Comparison of ENCODE assay signal across 16 cellular contexts in the genomic region with DNA sequence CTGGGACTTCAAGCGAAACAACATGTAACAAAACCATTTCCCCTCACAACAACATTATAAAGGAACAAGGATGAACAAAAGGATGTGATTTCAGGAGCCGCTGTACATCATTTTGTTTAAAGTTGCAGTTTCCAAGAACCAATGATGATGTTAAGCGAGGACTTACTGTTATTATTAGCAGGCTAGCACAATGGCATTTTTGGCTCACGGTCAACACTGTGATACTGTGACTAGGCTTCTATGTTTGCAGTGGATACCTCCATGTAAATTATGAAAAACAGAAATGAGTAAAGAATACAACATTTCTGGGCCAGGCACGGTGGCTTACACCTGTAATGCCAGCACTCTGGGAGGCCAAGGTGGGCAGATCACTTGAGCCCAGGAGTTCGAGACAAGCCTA.
DNase-seq lines count a peak whose midpoint lies in the region; ATAC-seq and TF ChIP-seq lines count a peak whose summit lies in the region.
"Had no signal": no experiment of that assay in that cellular context is flagged by ENCODE, and none has a peak within 500 bp of the region (broad histone marks: within the 10 kb centered on the region; RNA-seq: fewer than 3 reads in every experiment).

No MANE protein-coding gene starts in this region.

- WGBS in heart left ventricle, 4 donors = 63 to 68% (median 67%) methylated on average over 6 of the region's 6 CpGs
- WGBS in right cardiac atrium = 77% methylated on average over 6 of the region's 6 CpGs
- WGBS in heart right ventricle, 2 donors = 61 to 71% methylated on average over 6 of the region's 6 CpGs
- 63 to 69% (median 64%) methylated on average over 6 of the region's 6 CpGs for WGBS in psoas muscle, 3 donors

- no peak for TF ChIP-seq CTCF in heart left ventricle (IDR thresholded peaks at IDR 0.05)
- no peak for TF ChIP-seq CTCF in heart right ventricle (IDR thresholded peaks at IDR 0.05)
- TF ChIP-seq CTCF in psoas muscle (IDR thresholded peaks at IDR 0.05) = no peak
- no peak for TF ChIP-seq CTCF in WTC11 (IDR thresholded peaks at IDR 0.05)

- H3K4me3 ChIP-seq in heart left ventricle = no peak overlapping the region
- no peak overlapping the region for H3K4me3 ChIP-seq in right cardiac atrium (ENCODE audit: low read length)
- H3K4me3 ChIP-seq in heart right ventricle = no peak overlapping the region
- no peak overlapping the region for H3K4me3 ChIP-seq in psoas muscle
- H3K4me3 ChIP-seq: K562 had no signal

- peak; percentile 60 to 78 (median 66) for ATAC-seq in heart left ventricle
- no peak for ATAC-seq in right cardiac atrium
- ATAC-seq in heart right ventricle = peak; percentile 43 to 88 (median 66)
- peak; percentile 53 to 76 (median 64) for ATAC-seq in psoas muscle
- no peak for ATAC-seq in WTC11
- no peak for ATAC-seq in HG02571 (IDR thresholded peaks at IDR 0.05; ENCODE audit: unreplicated experiment)
- ATAC-seq: K562 had no signal

- POLR2A ChIA-PET in WTC11 (lab: Charles Lee) = no interaction called here

- no peaks in the 10 kb centered on the region for H3K27me3 Mint-ChIP-seq in WTC11 (ENCODE audit: low read depth)
- H3K27me3 Mint-ChIP-seq: CD4-positive, alpha-beta memory T cell had no signal

- H3K27ac Mint-ChIP-seq in WTC11 = no peak overlapping the region
- H3K27ac Mint-ChIP-seq: CD4-positive, alpha-beta memory T cell; HFFc6 had no signal

- DNase-seq in heart left ventricle = peak in 4 of 5 donors; percentile 40 to 53 (median 43)
- no peak for DNase-seq in right cardiac atrium
- peak in 1 of 2 donors; percentile 55 for DNase-seq in heart right ventricle
- DNase-seq in psoas muscle = no peak
- no peak for DNase-seq in WTC11 (ENCODE audit: low spot score)
- no peak for DNase-seq in stimulated activated CD4-positive, alpha-beta T cell treated with anti-CD3 and anti-CD28 coated beads, Interleukin-2, amount 100 ng/mL, for 48 hours
- DNase-seq: BE2C; CD4-positive, alpha-beta memory T cell; DND-41; GDM1; HCEC 1CT; HFFc6 had no signal

- peaks cover 26% of the 10 kb centered on the region for H3K4me1 Mint-ChIP-seq in WTC11

- intact Hi-C loops in heart left ventricle (cut with DNase I) (loop anchor here in 1 of 10 donors (10.0 kb wide), 1 partner anchor 54 kb away; no protein-coding TSS in a partner anchor), right cardiac atrium (cut with DNase I) (loop anchor here in 1 of 4 donors (10.0 kb wide), 1 partner anchor 54 kb away; no protein-coding TSS in a partner anchor), heart right ventricle (cut with DNase I) (no loop called here), psoas muscle (cut with DNase I) (no loop called here)

- CTCF ChIA-PET in WTC11 (lab: Charles Lee) = no interaction called here

- H3K9me3 ChIP-seq in heart left ventricle (no peaks in the 10 kb centered on the region), right cardiac atrium (ENCODE audit: control insufficient read depth, low read length) (no peaks in the 10 kb centered on the region), heart right ventricle (no peaks in the 10 kb centered on the region), psoas muscle (no peaks in the 10 kb centered on the region)
- H3K9me3 ChIP-seq: BE2C had no signal

- H3K27me3 ChIP-seq in heart left ventricle (no peaks in the 10 kb centered on the region), right cardiac atrium (ENCODE audit: control insufficient read depth, insufficient read depth) (no peaks in the 10 kb centered on the region), heart right ventricle (no peaks in the 10 kb centered on the region), psoas muscle (ENCODE audit: insufficient read depth in 3 of 3, low read length in 2 of 3) (no peaks in the 10 kb centered on the region)
- H3K27me3 ChIP-seq: BE2C had no signal

- H3K27ac ChIP-seq in heart left ventricle (peak overlapping the region in 4 of 12 donors; percentile 24 to 61 (median 39)), right cardiac atrium (ENCODE audit: low read length) (no peak overlapping the region), heart right ventricle (peak overlapping the region in 3 of 10 donors; percentile 3 to 40 (median 34)), psoas muscle (no peak overlapping the region)
- H3K27ac ChIP-seq: C4-2B, HL-60 had no signal

- H3K36me3 ChIP-seq in heart left ventricle (no peaks in the 10 kb centered on the region), heart right ventricle (no peaks in the 10 kb centered on the region), psoas muscle (ENCODE audit: insufficient read depth in 1 of 2, low read depth in 1 of 2) (no peaks in the 10 kb centered on the region)
- H3K36me3 ChIP-seq: BE2C had no signal

- no peak for TF ChIP-seq POLR2A in heart left ventricle (IDR thresholded peaks at IDR 0.05)

- H3K4me3 Mint-ChIP-seq in WTC11 = no peak overlapping the region
- H3K4me3 Mint-ChIP-seq: CD4-positive, alpha-beta memory T cell; HFFc6 had no signal

- H3K36me3 Mint-ChIP-seq in WTC11 = no peaks in the 10 kb centered on the region

- no peaks in the 10 kb centered on the region for H3K9me3 Mint-ChIP-seq in WTC11
- H3K9me3 Mint-ChIP-seq: CD4-positive, alpha-beta memory T cell; HFFc6 had no signal

- H3K4me1 ChIP-seq in heart left ventricle (peaks cover 0 to 31% (median 14%) of the 10 kb centered on the region in 12 donors), right cardiac atrium (ENCODE audit: control insufficient read depth, insufficient read depth, low read length) (peaks cover 13% of the 10 kb centered on the region), heart right ventricle (peaks cover 0 to 43% (median 19%) of the 10 kb centered on the region in 9 donors), psoas muscle (peaks cover 26% of the 10 kb centered on the region)
- H3K4me1 ChIP-seq: BE2C had no signal

TF ChIP-seq in WTC11, 78 proteins besides CTCF, POLR2A, EP300 and RAD21:
- TF ChIP-seq, protein P1, sequence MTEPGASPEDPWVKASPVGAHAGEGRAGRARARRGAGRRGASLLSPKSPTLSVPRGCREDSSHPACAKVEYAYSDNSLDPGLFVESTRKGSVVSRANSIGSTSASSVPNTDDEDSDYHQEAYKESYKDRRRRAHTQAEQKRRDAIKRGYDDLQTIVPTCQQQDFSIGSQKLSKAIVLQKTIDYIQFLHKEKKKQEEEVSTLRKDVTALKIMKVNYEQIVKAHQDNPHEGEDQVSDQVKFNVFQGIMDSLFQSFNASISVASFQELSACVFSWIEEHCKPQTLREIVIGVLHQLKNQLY (CRISPR knock-in tag; IDR thresholded peaks at IDR 0.05) = no peak
- no peak for TF ChIP-seq TEAD1 (CRISPR knock-in tag; IDR thresholded peaks at IDR 0.05)
- TF ChIP-seq, protein P2, sequence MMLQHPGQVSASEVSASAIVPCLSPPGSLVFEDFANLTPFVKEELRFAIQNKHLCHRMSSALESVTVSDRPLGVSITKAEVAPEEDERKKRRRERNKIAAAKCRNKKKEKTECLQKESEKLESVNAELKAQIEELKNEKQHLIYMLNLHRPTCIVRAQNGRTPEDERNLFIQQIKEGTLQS (CRISPR knock-in tag; conservative IDR thresholded peaks at IDR 0.05) = no peak
- TF ChIP-seq, protein P3, sequence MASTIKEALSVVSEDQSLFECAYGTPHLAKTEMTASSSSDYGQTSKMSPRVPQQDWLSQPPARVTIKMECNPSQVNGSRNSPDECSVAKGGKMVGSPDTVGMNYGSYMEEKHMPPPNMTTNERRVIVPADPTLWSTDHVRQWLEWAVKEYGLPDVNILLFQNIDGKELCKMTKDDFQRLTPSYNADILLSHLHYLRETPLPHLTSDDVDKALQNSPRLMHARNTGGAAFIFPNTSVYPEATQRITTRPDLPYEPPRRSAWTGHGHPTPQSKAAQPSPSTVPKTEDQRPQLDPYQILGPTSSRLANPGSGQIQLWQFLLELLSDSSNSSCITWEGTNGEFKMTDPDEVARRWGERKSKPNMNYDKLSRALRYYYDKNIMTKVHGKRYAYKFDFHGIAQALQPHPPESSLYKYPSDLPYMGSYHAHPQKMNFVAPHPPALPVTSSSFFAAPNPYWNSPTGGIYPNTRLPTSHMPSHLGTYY (CRISPR knock-in tag; IDR thresholded peaks at IDR 0.05) = no peak
- no peak for TF ChIP-seq ATF1 (CRISPR knock-in tag; IDR thresholded peaks at IDR 0.05)
- TF ChIP-seq, protein P4, sequence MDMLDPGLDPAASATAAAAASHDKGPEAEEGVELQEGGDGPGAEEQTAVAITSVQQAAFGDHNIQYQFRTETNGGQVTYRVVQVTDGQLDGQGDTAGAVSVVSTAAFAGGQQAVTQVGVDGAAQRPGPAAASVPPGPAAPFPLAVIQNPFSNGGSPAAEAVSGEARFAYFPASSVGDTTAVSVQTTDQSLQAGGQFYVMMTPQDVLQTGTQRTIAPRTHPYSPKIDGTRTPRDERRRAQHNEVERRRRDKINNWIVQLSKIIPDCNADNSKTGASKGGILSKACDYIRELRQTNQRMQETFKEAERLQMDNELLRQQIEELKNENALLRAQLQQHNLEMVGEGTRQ (CRISPR knock-in tag; IDR thresholded peaks at IDR 0.05) = no peak
- TF ChIP-seq ZNF396 (CRISPR knock-in tag; IDR thresholded peaks at IDR 0.05; ENCODE audit: borderline replicate concordance) = no peak
- no peak for TF ChIP-seq RELA (CRISPR knock-in tag; IDR thresholded peaks at IDR 0.05; ENCODE audit: borderline replicate concordance)
- TF ChIP-seq CREM (CRISPR knock-in tag; IDR thresholded peaks at IDR 0.05) = no peak
- TF ChIP-seq, protein P5, sequence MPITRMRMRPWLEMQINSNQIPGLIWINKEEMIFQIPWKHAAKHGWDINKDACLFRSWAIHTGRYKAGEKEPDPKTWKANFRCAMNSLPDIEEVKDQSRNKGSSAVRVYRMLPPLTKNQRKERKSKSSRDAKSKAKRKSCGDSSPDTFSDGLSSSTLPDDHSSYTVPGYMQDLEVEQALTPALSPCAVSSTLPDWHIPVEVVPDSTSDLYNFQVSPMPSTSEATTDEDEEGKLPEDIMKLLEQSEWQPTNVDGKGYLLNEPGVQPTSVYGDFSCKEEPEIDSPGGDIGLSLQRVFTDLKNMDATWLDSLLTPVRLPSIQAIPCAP (CRISPR knock-in tag; IDR thresholded peaks at IDR 0.05) = no peak
- no peak for TF ChIP-seq OVOL2 (CRISPR knock-in tag; IDR thresholded peaks at IDR 0.05; ENCODE audit: borderline replicate concordance)

Comparison
In these comparisons a context has a peak if more than half of its experiments do, and no peak if none do; other contexts are left out.
1. ATAC-seq: peak in heart left ventricle (4 of 4), heart right ventricle (8 of 8) and psoas muscle (4 of 4); none in right cardiac atrium (0 of 2), WTC11 (single experiment) and HG02571 (single experiment).
2. DNase-seq: peak in heart left ventricle (4 of 5); none in right cardiac atrium (0 of 3), psoas muscle (0 of 2), WTC11 (single experiment) and stimulated activated CD4-positive, alpha-beta T cell treated with anti-CD3 and anti-CD28 coated beads, Interleukin-2, amount 100 ng/mL, for 48 hours (0 of 2).